In genomic region chr5:138139776-138140080, GRCh38 we compare ENCODE assay signal across 16 cellular contexts. TPM values are rescaled to one million over a fixed set of nuclear protein-coding genes. Genes with fewer than 3 reads are reported as not detected.
A peak's percentile ranks its signal among the peaks of the same experiment; 100 is the strongest.
DNase-seq lines count a peak whose midpoint lies in the region; ATAC-seq and TF ChIP-seq lines count a peak whose summit lies in the region.
"Had no signal": no experiment of that assay in that cellular context is flagged by ENCODE, and none has a peak within 500 bp of the region (broad histone marks: within the 10 kb centered on the region; RNA-seq: fewer than 3 reads in every experiment).

No MANE protein-coding gene starts in this region.

- H3K27me3 ChIP-seq in DOHH2 (ENCODE audit: control insufficient read depth, low read length) (no peaks in the 10 kb centered on the region), endocrine pancreas (ENCODE audit: control insufficient read depth, insufficient read depth, low read length) (no peaks in the 10 kb centered on the region), neuronal stem cell (ENCODE audit: control insufficient read depth in 3 of 3, insufficient read depth in 3 of 3, low read depth in 1 of 3, low read length in 3 of 3) (no peaks in the 10 kb centered on the region), thyroid gland (no peaks in the 10 kb centered on the region)

- no peak overlapping the region for H3K9ac ChIP-seq in endocrine pancreas (ENCODE audit: control insufficient read depth, insufficient read depth, low read length)
- no peak overlapping the region for H3K9ac ChIP-seq in neuronal stem cell (ENCODE audit: low read depth, low read length, poor library complexity)

- no CpG with 5 or more reads among the region's 3 CpGs for WGBS in neuronal stem cell (ENCODE audit: extremely low coverage in 2 of 2, insufficient read length in 2 of 2, insufficient replicate concordance in 1 of 2), 2 donors
- 52 to 56% methylated on average over 3 of the region's 3 CpGs for WGBS in thyroid gland, 2 donors

- no peak overlapping the region for H2AK5ac ChIP-seq in neuronal stem cell (ENCODE audit: low read depth, low read length)

- H4K91ac ChIP-seq in neuronal stem cell (ENCODE audit: low read depth, low read length, poor library complexity): no peak overlapping the region

- ATAC-seq in GM18858 (IDR thresholded peaks at IDR 0.05; ENCODE audit: unreplicated experiment): no peak

- H3K27ac ChIP-seq in DOHH2 (ENCODE audit: low read depth, low read length) (no peak overlapping the region), neuronal stem cell (replicated peaks; ENCODE audit: low read length) (no peak overlapping the region), thyroid gland (no peak overlapping the region)
- H3K27ac ChIP-seq: skin epidermis had no signal

- H3K79me2 ChIP-seq in DOHH2 (ENCODE audit: control insufficient read depth, low read length): no peaks in the 10 kb centered on the region

- H3K4me1 ChIP-seq in DOHH2 (ENCODE audit: control insufficient read depth, low read length): peaks cover 9% of the 10 kb centered on the region
- H3K4me1 ChIP-seq in endocrine pancreas (ENCODE audit: control insufficient read depth, insufficient read depth, low read length): peaks cover 5% of the 10 kb centered on the region
- H3K4me1 ChIP-seq in neuronal stem cell (ENCODE audit: control insufficient read depth in 2 of 2, insufficient read depth in 1 of 2, low read depth in 1 of 2, low read length in 2 of 2): no peaks in the 10 kb centered on the region
- H3K4me1 ChIP-seq in thyroid gland: no peaks in the 10 kb centered on the region

- TF ChIP-seq CTCF in DOHH2 (IDR thresholded peaks at IDR 0.05; ENCODE audit: low read depth, low read length, poor library complexity, severe bottlenecking) (no peak), NB4 (IDR thresholded peaks at IDR 0.05; ENCODE audit: low read depth, low read length) (no peak), thyroid gland (IDR thresholded peaks at IDR 0.05) (no peak)

- intact Hi-C loops in thyroid gland (cut with DNase I): loop anchor here (10.0 kb wide), 1 partner anchor 515 kb away; no protein-coding TSS in a partner anchor

- H2BK15ac ChIP-seq in neuronal stem cell (ENCODE audit: low read length): no peak overlapping the region

- no peak overlapping the region for H2BK5ac ChIP-seq in neuronal stem cell (ENCODE audit: low read length)

- no peak overlapping the region for H2BK120ac ChIP-seq in neuronal stem cell (ENCODE audit: low read depth, low read length)

- H3K4me2 ChIP-seq in DOHH2 (ENCODE audit: low read length) (peak overlapping the region; percentile 35; the same call in 1 of the 2 replicates), neuronal stem cell (ENCODE audit: insufficient read depth, low read length, poor library complexity, severe bottlenecking) (no peak overlapping the region)

- H2BK12ac ChIP-seq in neuronal stem cell (ENCODE audit: low read length): no peak overlapping the region

- no peak for TF ChIP-seq POLR2A in NB4 (IDR thresholded peaks at IDR 0.05; ENCODE audit: extremely low read depth, insufficient read length)
- no peak for TF ChIP-seq POLR2A in thyroid gland (IDR thresholded peaks at IDR 0.05)

- H3K79me1 ChIP-seq in neuronal stem cell (ENCODE audit: low read depth, low read length): no peaks in the 10 kb centered on the region

- no peak overlapping the region for H3K4ac ChIP-seq in neuronal stem cell (ENCODE audit: low read length)

- H3K9me3 ChIP-seq in DOHH2 (ENCODE audit: control insufficient read depth, insufficient read depth, low read length) (0 out of 2 replicates have a peak, but pooled peaks cover 3% of the 10 kb centered on the region), endocrine pancreas (ENCODE audit: control insufficient read depth, low read length) (no peaks in the 10 kb centered on the region), neuronal stem cell (replicated peaks in 1 of 2; ENCODE audit: control insufficient read depth in 2 of 2, insufficient read depth in 1 of 2, low read depth in 1 of 2, low read length in 2 of 2) (no peaks in the 10 kb centered on the region), thyroid gland (no peaks in the 10 kb centered on the region)

- H3K36me3 ChIP-seq in DOHH2 (ENCODE audit: control insufficient read depth, low read length) (no peaks in the 10 kb centered on the region), endocrine pancreas (ENCODE audit: control insufficient read depth, insufficient read depth, low read length) (no peaks in the 10 kb centered on the region), neuronal stem cell (replicated peaks in 1 of 2; ENCODE audit: control insufficient read depth in 2 of 2, insufficient read depth in 2 of 2, low read length in 2 of 2) (no peaks in the 10 kb centered on the region), thyroid gland (no peaks in the 10 kb centered on the region)

- CTCF ChIA-PET in HEK293T (lab: Yijun Ruan, JAX): interaction anchor here (0.6 to 0.8 kb wide), 2 partner anchors 104 to 204 kb away, joined by 3 to 4 read pairs; no protein-coding TSS in a partner anchor

- H2AFZ ChIP-seq in neuronal stem cell (ENCODE audit: low read length): peak overlapping the region; percentile 96

- no peak overlapping the region for H3K14ac ChIP-seq in neuronal stem cell (ENCODE audit: low read length)

- H4K8ac ChIP-seq in neuronal stem cell (ENCODE audit: low read depth, low read length): no peak overlapping the region

- POLR2A ChIA-PET in HEK293T (lab: Yijun Ruan, JAX): interaction anchor here (1.7 kb wide), 1 partner anchor 39 kb away, joined by 7 read pairs; the partner anchor contains the start of gene KIF20A

- H3K18ac ChIP-seq in neuronal stem cell (ENCODE audit: low read length): no peak overlapping the region

- DNase-seq in NB4 (ENCODE audit: low read depth): peak; percentile 63
- DNase-seq in neuronal stem cell (ENCODE audit: low spot score): no peak
- DNase-seq in thyroid gland: no peak
- no peak for DNase-seq in NCI-H1694 treated with DMSO at 0.1 percent for 48 hours (lab: John Stamatoyannopoulos, UW)
- no peak for DNase-seq in HEK293T (ENCODE audit: extremely low spot score)
- DNase-seq: CD4-positive, CD25-positive, alpha-beta regulatory T cell; effector CD4-positive, alpha-beta T cell; NK-92 treated with Interleukin-12 subunit alpha and Interleukin-12 subunit beta, amount 100 ng/mL, for 24 hours had no signal

- no peaks in the 10 kb centered on the region for H4K20me1 ChIP-seq in DOHH2 (ENCODE audit: control insufficient read depth, insufficient read depth, low read depth, low read length)

- no peaks in the 10 kb centered on the region for H3K9me2 ChIP-seq in DOHH2 (replicated peaks; ENCODE audit: control insufficient read depth, low read length)

- H3K4me3 ChIP-seq in DOHH2 (ENCODE audit: low read length) (no peak overlapping the region), NB4 (ENCODE audit: low read depth, low read length) (no peak overlapping the region), endocrine pancreas (ENCODE audit: control insufficient read depth, insufficient read depth, low read length) (peak overlapping the region; percentile 90), neuronal stem cell (ENCODE audit: low read length in 2 of 2) (peak overlapping the region in 1 of 2 donors; percentile 72), thyroid gland (replicated peaks in 1 of 3) (peak overlapping the region in 1 of 3 donors; percentile 47)

- no peaks in the 10 kb centered on the region for H3F3A ChIP-seq in DOHH2 (ENCODE audit: control insufficient read depth, insufficient read depth)

- no peak overlapping the region for H3K23ac ChIP-seq in neuronal stem cell (ENCODE audit: low read depth, low read length, poor library complexity)

TF ChIP-seq in HEK293T, 16 proteins besides CTCF, POLR2A, EP300 and RAD21:
- TF ChIP-seq FOXM1 (IDR thresholded peaks at IDR 0.05; ENCODE audit: borderline replicate concordance) (no peak), LEF1 (IDR thresholded peaks at IDR 0.05; ENCODE audit: borderline replicate concordance) (no peak), HDGF (IDR thresholded peaks at IDR 0.05; ENCODE audit: borderline replicate concordance) (no peak), BHLHE40 (IDR thresholded peaks at IDR 0.05; ENCODE audit: borderline replicate concordance) (no peak), FOXK2 (IDR thresholded peaks at IDR 0.05) (no peak), FOXA1 (IDR thresholded peaks at IDR 0.05) (no peak), CTBP1 (IDR thresholded peaks at IDR 0.05; ENCODE audit: borderline replicate concordance) (no peak), L3MBTL2 (conservative IDR thresholded peaks at IDR 0.05) (no peak), ZNF384 (IDR thresholded peaks at IDR 0.05) (no peak), SUZ12 (IDR thresholded peaks at IDR 0.05) (no peak), PKNOX1 (IDR thresholded peaks at IDR 0.05) (no peak), SP1 (IDR thresholded peaks at IDR 0.05) (no peak), TARDBP (IDR thresholded peaks at IDR 0.05) (no peak), NFRKB (IDR thresholded peaks at IDR 0.05) (no peak), ELF4 (IDR thresholded peaks at IDR 0.05) (no peak), ARNT (IDR thresholded peaks at IDR 0.05) (no peak)

RNA-seq across cellular contexts. Expression of gene NME5, which starts 0.5 kb away (rescaled TPM):
- polyA plus RNA-seq in neuronal stem cell (2013, experiment 1 of 2): 11.2 TPM
- 11.2 TPM for polyA plus RNA-seq in neuronal stem cell (2013, experiment 2 of 2)
- total RNA-seq in thyroid gland: 10 to 100 TPM in 3 of 4 donors, 1 to 10 TPM in 1; 4.3 to 14.4 (median 12.0) TPM
- total RNA-seq: activated naive CD4-positive, alpha-beta T cell treated with anti-CD3 and anti-CD28 coated beads, Interleukin-2, amount 50 U/mL, for 72 hours; CD4-positive, CD25-positive, alpha-beta regulatory T cell; HT1080; T-helper 2 cell treated with Interferon-gamma antibody and Interleukin-4, amounts not matched to agents 100 ng/mL and 5 ng/mL, for 36 hours had no signal
- polyA plus RNA-seq: CD4-positive, CD25-positive, alpha-beta regulatory T cell had no signal

RNA-seq across cellular contexts. Expression of gene BRD8, which starts 38.7 kb away (rescaled TPM):
- 91.3 TPM for polyA plus RNA-seq in neuronal stem cell (2013, experiment 1 of 2)
- 92.0 TPM for polyA plus RNA-seq in neuronal stem cell (2013, experiment 2 of 2)
- total RNA-seq in thyroid gland: 10 to 100 TPM; 56.9 to 96.1 (median 65.3) TPM

RNA-seq across cellular contexts. Expression of gene KIF20A, which starts 39.2 kb away (rescaled TPM):
- 67.4 TPM for polyA plus RNA-seq in neuronal stem cell (2013, experiment 1 of 2)
- polyA plus RNA-seq in neuronal stem cell (2013, experiment 2 of 2): 67.2 TPM
- total RNA-seq in thyroid gland: 1 to 10 TPM in 2 of 4 donors, under 1 TPM in 1, not detected in 1; 0.40 to 2.6 (median 1.9) TPM
- total RNA-seq: mesenteric fat pad had no signal

RNA-seq across cellular contexts. Expression of gene WNT8A, which starts 55.9 kb away (rescaled TPM):
- polyA plus RNA-seq in neuronal stem cell (2013, experiment 1 of 2): 0.20 TPM
- polyA plus RNA-seq in neuronal stem cell (2013, experiment 2 of 2): 0.22 TPM
- not detected for total RNA-seq in thyroid gland
- total RNA-seq: activated naive CD4-positive, alpha-beta T cell treated with anti-CD3 and anti-CD28 coated beads, Interleukin-2, amount 50 U/mL, for 72 hours; CD4-positive, CD25-positive, alpha-beta regulatory T cell; HT1080; mesenteric fat pad; T-helper 2 cell treated with Interferon-gamma antibody and Interleukin-4, amounts not matched to agents 100 ng/mL and 5 ng/mL, for 36 hours had no signal
- polyA plus RNA-seq: CD4-positive, CD25-positive, alpha-beta regulatory T cell had no signal
